Comparison of ENCODE assay signal across 8 cellular contexts in the genomic region with DNA sequence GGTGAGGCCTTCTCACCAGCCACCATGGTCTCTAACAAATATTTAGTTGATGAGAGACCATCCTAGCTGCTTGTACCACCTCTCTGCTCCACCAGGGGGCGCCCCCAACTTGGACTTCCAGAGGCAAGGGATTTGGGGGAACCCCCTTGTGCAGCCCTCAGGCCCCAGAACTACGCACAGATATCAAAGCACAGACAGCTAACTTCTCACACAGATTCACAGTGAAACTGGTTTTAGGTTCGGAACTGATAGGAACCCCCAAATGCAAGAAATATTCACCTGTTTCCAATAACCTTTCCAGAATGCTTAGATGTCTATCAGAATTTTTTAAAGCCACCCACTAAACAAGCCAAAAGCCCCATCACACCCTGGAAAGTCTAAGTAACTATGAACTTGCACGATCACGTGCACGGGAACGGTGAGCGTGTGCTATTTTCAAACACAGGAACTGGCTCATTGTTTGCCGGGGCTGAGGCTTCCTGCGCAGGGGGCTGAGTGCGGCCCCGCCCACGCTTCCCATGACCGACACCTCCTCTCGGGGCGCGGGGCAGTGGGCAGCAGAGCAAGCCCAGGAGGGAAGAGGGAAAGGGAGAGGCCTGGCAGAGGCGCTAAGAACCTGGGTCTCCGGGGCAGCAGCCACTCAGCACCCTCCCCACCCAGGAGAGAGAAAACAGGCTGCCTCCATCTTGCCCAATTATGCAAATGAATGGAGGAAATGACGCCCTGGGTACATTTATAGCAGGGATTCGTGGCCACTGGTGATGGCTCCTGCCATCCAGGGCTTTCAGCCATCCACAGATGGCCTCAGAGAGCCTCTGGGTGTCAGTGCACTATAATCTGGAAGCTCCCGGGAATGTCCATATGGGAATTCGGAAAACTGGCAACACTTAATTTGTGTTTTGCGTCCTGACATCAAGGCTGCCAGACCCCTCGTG.
DNase-seq lines count a peak whose midpoint lies in the region; ATAC-seq and TF ChIP-seq lines count a peak whose summit lies in the region.

No MANE protein-coding gene starts in this region.

- no peak overlapping the region for H2AFZ ChIP-seq in neural progenitor cell (replicated peaks)

- H3K9me3 ChIP-seq in neural progenitor cell (ENCODE audit: low read depth) (no peaks in the 10 kb centered on the region), stomach smooth muscle (ENCODE audit: control insufficient read depth in 2 of 2, low read length in 2 of 2) (no peaks in the 10 kb centered on the region)

- H3K27me3 ChIP-seq in neural progenitor cell, result no peaks in the 10 kb centered on the region
- H3K27me3 ChIP-seq in stomach smooth muscle (ENCODE audit: control insufficient read depth in 1 of 2, insufficient read depth in 2 of 2, low read length in 2 of 2), result no peaks in the 10 kb centered on the region

- DNase-seq in DMS 273 (lab: John Stamatoyannopoulos, UW; ENCODE audit: unreplicated experiment), result peak; percentile 89
- peak; percentile 76 for DNase-seq in HT-29 (ENCODE audit: low spot score)
- peak; percentile 70 for DNase-seq in OCI-M1 (lab: John Stamatoyannopoulos, UW)
- DNase-seq in activated T-helper 1 cell treated with Interleukin-2 at 50 U/mL for 16 hours (ENCODE audit: low read depth), result peak; percentile 86
- DNase-seq in fibroblast of mammary gland (ENCODE audit: low read depth), result peak; percentile 59
- peak; percentile 75 for DNase-seq in neural progenitor cell (ENCODE audit: low spot score)

- TF ChIP-seq CTCF in fibroblast of mammary gland (conservative IDR thresholded peaks at IDR 0.05; ENCODE audit: control insufficient read depth, insufficient read depth, low read depth, low read length) (peak; percentile 92), neural progenitor cell (IDR thresholded peaks at IDR 0.05) (peak; percentile 97)

- H3K4me1 Mint-ChIP-seq in neural progenitor cell, result peaks cover 16% of the 10 kb centered on the region

- H3K27ac Mint-ChIP-seq in neural progenitor cell, result peak overlapping the region; percentile 46

- no peak overlapping the region for H3K27ac ChIP-seq in neural progenitor cell
- no peak overlapping the region for H3K27ac ChIP-seq in stomach smooth muscle (ENCODE audit: low read length)

- no peaks in the 10 kb centered on the region for H3K9me3 Mint-ChIP-seq in neural progenitor cell

- H3K9ac ChIP-seq in neural progenitor cell, result no peak overlapping the region
- H3K9ac ChIP-seq in stomach smooth muscle (ENCODE audit: low read length in 2 of 2), result peak overlapping the region in 1 of 2 donors; percentile 13

- no peak overlapping the region for H3K4me2 ChIP-seq in neural progenitor cell

- H3K36me3 Mint-ChIP-seq in neural progenitor cell, result peaks cover 20% of the 10 kb centered on the region

- H3K27me3 Mint-ChIP-seq in neural progenitor cell (ENCODE audit: insufficient read depth, low read depth), result no peaks in the 10 kb centered on the region

- peaks cover 10% of the 10 kb centered on the region for H3F3A ChIP-seq in neural progenitor cell (ENCODE audit: low read depth)

- H3K4me1 ChIP-seq in neural progenitor cell (peaks cover 5% of the 10 kb centered on the region), stomach smooth muscle (ENCODE audit: control insufficient read depth, insufficient read depth, low read length) (peaks cover 28% of the 10 kb centered on the region)

- H3K79me2 ChIP-seq in neural progenitor cell (ENCODE audit: low read depth), result no peaks in the 10 kb centered on the region

- peak overlapping the region; percentile 26 for H3K4me3 ChIP-seq in fibroblast of mammary gland (ENCODE audit: control insufficient read depth, low read depth, low read length)
- no peak overlapping the region for H3K4me3 ChIP-seq in neural progenitor cell
- H3K4me3 ChIP-seq in stomach smooth muscle (ENCODE audit: low read length in 2 of 2), result peak overlapping the region; percentile 49

- ATAC-seq in GM21367 (IDR thresholded peaks at IDR 0.05; ENCODE audit: unreplicated experiment), result peak; percentile 58

- H4K20me1 ChIP-seq in neural progenitor cell (ENCODE audit: low read depth), result no peaks in the 10 kb centered on the region

- H3K36me3 ChIP-seq in neural progenitor cell, result no peaks in the 10 kb centered on the region
- H3K36me3 ChIP-seq in stomach smooth muscle (ENCODE audit: control insufficient read depth in 2 of 2, insufficient read depth in 2 of 2, low read length in 2 of 2), result no peaks in the 10 kb centered on the region

- H3K4me3 Mint-ChIP-seq in neural progenitor cell, result no peak overlapping the region
